ENCODE assay signal across 1 cellular context in genomic region chr6:147395158-147395557, GRCh38.
TF ChIP-seq lines count a peak whose summit lies in the region.

No MANE protein-coding gene starts in this region.

TF ChIP-seq in SK-N-SH treated with all-trans-retinoic acid at 6 μM for 48 hours, 23 proteins besides CTCF, POLR2A, EP300 and RAD21 (continued from another document):
- no peak for TF ChIP-seq PATZ1 (CRISPR knock-in tag; IDR thresholded peaks at IDR 0.05; ENCODE audit: borderline replicate concordance)
- TF ChIP-seq ZC3H10 (CRISPR knock-in tag; IDR thresholded peaks at IDR 0.05): no peak
- TF ChIP-seq CREB5 (CRISPR knock-in tag; IDR thresholded peaks at IDR 0.05; ENCODE audit: low read depth): no peak
- no peak for TF ChIP-seq BACH2 (CRISPR knock-in tag; IDR thresholded peaks at IDR 0.05; ENCODE audit: borderline replicate concordance)
- no peak for TF ChIP-seq ZFP3 (CRISPR knock-in tag; IDR thresholded peaks at IDR 0.05)
- no peak for TF ChIP-seq GLIS3 (CRISPR knock-in tag; IDR thresholded peaks at IDR 0.05)
- no peak for TF ChIP-seq ZNF70 (CRISPR knock-in tag; IDR thresholded peaks at IDR 0.05)
- no peak for TF ChIP-seq TOX (CRISPR knock-in tag; IDR thresholded peaks at IDR 0.05; ENCODE audit: borderline replicate concordance)
- TF ChIP-seq RARB (CRISPR knock-in tag; IDR thresholded peaks at IDR 0.05): no peak
- no peak for TF ChIP-seq CSDC2 (CRISPR knock-in tag; IDR thresholded peaks at IDR 0.05)
- TF ChIP-seq ZFP30 (CRISPR knock-in tag; IDR thresholded peaks at IDR 0.05): no peak
- TF ChIP-seq SNAI2 (CRISPR knock-in tag; IDR thresholded peaks at IDR 0.05): no peak
- TF ChIP-seq ZNF8 (CRISPR knock-in tag; IDR thresholded peaks at IDR 0.05): no peak
- no peak for TF ChIP-seq OSR1 (CRISPR knock-in tag; IDR thresholded peaks at IDR 0.05)
- no peak for TF ChIP-seq POU6F1 (CRISPR knock-in tag; IDR thresholded peaks at IDR 0.05; ENCODE audit: borderline replicate concordance, low read depth)
- no peak for TF ChIP-seq ESRRG (CRISPR knock-in tag; IDR thresholded peaks at IDR 0.05)
- TF ChIP-seq ARNTL (CRISPR knock-in tag; IDR thresholded peaks at IDR 0.05; ENCODE audit: borderline replicate concordance, low read depth): no peak
